Comparison of ENCODE assay signal across 16 cellular contexts in the genomic region with DNA sequence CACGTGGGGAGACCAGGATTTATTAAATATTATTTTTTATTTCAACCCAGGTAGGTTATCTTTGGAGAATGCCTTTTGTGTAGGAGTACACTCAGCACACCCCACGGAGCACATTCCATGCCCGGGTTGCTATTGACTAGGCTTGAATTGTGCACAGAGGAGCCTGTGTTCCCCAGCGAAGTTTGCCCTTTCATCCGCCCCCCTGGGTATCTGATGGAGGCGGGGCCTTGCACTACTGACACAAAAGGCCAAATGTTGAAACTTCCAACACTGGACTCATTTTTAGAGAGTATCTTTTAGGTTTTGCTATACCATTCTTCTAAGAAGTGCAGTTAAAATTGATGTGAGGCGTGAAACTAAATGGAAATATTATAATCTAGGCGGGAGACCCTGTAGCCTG. TPM values are rescaled to one million over a fixed set of nuclear protein-coding genes. Genes with fewer than 3 reads are reported as not detected.
DNase-seq lines count a peak whose midpoint lies in the region; ATAC-seq and TF ChIP-seq lines count a peak whose summit lies in the region.
"Had no signal": no experiment of that assay in that cellular context is flagged by ENCODE, and none has a peak within 500 bp of the region (broad histone marks: within the 10 kb centered on the region; RNA-seq: fewer than 3 reads in every experiment).

No MANE protein-coding gene starts in this region.

- peaks cover 18% of the 10 kb centered on the region for H3K4me1 ChIP-seq in HUES64 (ENCODE audit: insufficient read depth, low read length)
- peaks cover 0 to 11% (median 9%) of the 10 kb centered on the region in 4 donors for H3K4me1 ChIP-seq in esophagus muscularis mucosa
- H3K4me1 ChIP-seq in right lobe of liver, result peaks cover 0 to 69% (median 21%) of the 10 kb centered on the region in 4 donors
- H3K4me1 ChIP-seq in osteoblast (ENCODE audit: insufficient read depth, low read length), result no peaks in the 10 kb centered on the region
- H3K4me1 ChIP-seq: foreskin keratinocyte had no signal

- H3K9me3 ChIP-seq in HUES64 (ENCODE audit: insufficient read depth, low read depth, low read length) (no peaks in the 10 kb centered on the region), esophagus muscularis mucosa (no peaks in the 10 kb centered on the region), right lobe of liver (no peaks in the 10 kb centered on the region), osteoblast (ENCODE audit: low read depth, low read length) (no peaks in the 10 kb centered on the region)
- H3K9me3 ChIP-seq: uterus had no signal

- H3K4me3 ChIP-seq in HUES64 (ENCODE audit: low read length) (no peak overlapping the region), esophagus muscularis mucosa (no peak overlapping the region), right lobe of liver (no peak overlapping the region), osteoblast (ENCODE audit: insufficient read depth, low read length) (no peak overlapping the region)
- H3K4me3 ChIP-seq: uterus had no signal

- no peak overlapping the region for H3K4me2 ChIP-seq in osteoblast (ENCODE audit: insufficient read depth, low read length)

- intact Hi-C loops in esophagus muscularis mucosa (cut with DNase I), result no loop called here
- intact Hi-C loops in right lobe of liver (cut with DNase I), result no loop called here
- intact Hi-C loops in sciatic nerve (cut with DNase I), result no loop called here

- no peak for TF ChIP-seq EP300 in esophagus muscularis mucosa (IDR thresholded peaks at IDR 0.05)

- H3K27ac ChIP-seq in HUES64 (ENCODE audit: low read depth, low read length) (0 out of 2 replicates have a peak overlapping the region, but pooled peaks have one; percentile 44), esophagus muscularis mucosa (replicated peaks in 1 of 4) (peak overlapping the region in 3 of 4 donors; percentile 38 to 64 (median 41)), right lobe of liver (peak overlapping the region in 2 of 3 donors; percentile 78 to 93), osteoblast (ENCODE audit: low read depth, low read length) (no peak overlapping the region)
- H3K27ac ChIP-seq: foreskin keratinocyte, uterus had no signal

- no peaks in the 10 kb centered on the region for H3K27me3 ChIP-seq in HUES64 (ENCODE audit: insufficient read depth, low read length)
- no peaks in the 10 kb centered on the region for H3K27me3 ChIP-seq in esophagus muscularis mucosa
- no peaks in the 10 kb centered on the region for H3K27me3 ChIP-seq in right lobe of liver
- H3K27me3 ChIP-seq in osteoblast (ENCODE audit: insufficient read depth, low read length), result no peaks in the 10 kb centered on the region
- H3K27me3 ChIP-seq: foreskin keratinocyte, uterus had no signal

- DNase-seq in esophagus muscularis mucosa (ENCODE audit: extremely low spot score) (no peak), right lobe of liver (peak; percentile 66 to 91 (median 89)), sciatic nerve (ENCODE audit: low spot score) (peak; percentile 76), osteoblast (ENCODE audit: insufficient read length, low spot score, missing footprints) (no peak), DMS79 (lab: John Stamatoyannopoulos, UW) (no peak), GM19240 (ENCODE audit: insufficient read length, low spot score) (no peak)
- DNase-seq: activated CD4-positive, CD25-positive, alpha-beta regulatory T cell; activated CD8-positive, alpha-beta memory T cell treated with anti-CD3 and anti-CD28 coated beads, Interleukin-2, amount 50 U/mL, for 4 hours; activated naive CD4-positive, alpha-beta T cell treated with anti-CD3 and anti-CD28 coated beads, Interleukin-2, amount 50 U/mL, for 16 hours; DMS 273 treated with DMSO at 0.1 percent for 48 hours; foreskin keratinocyte; stimulated activated CD4-positive, alpha-beta T cell treated with anti-CD3 and anti-CD28 coated beads, Interleukin-4, amount 100 ng/mL, for 1 hour; T-helper 1 cell; uterus had no signal

- no peak overlapping the region for H3K9ac ChIP-seq in HUES64 (ENCODE audit: low read depth, low read length)

- H2AFZ ChIP-seq in osteoblast (ENCODE audit: low read length), result no peak overlapping the region

- ATAC-seq in right lobe of liver (peak; percentile 72 to 90 (median 79)), sciatic nerve (peak; percentile 91), GM21367 (IDR thresholded peaks at IDR 0.05; ENCODE audit: unreplicated experiment) (no peak)
- ATAC-seq: foreskin keratinocyte had no signal

- H3K36me3 ChIP-seq in HUES64 (ENCODE audit: insufficient read depth, low read length) (no peaks in the 10 kb centered on the region), esophagus muscularis mucosa (no peaks in the 10 kb centered on the region), right lobe of liver (no peaks in the 10 kb centered on the region), osteoblast (ENCODE audit: insufficient read depth, low read length) (peaks cover 5% of the 10 kb centered on the region)
- H3K36me3 ChIP-seq: uterus had no signal

- H3K79me2 ChIP-seq in osteoblast (ENCODE audit: insufficient read depth, low read length), result no peaks in the 10 kb centered on the region

- TF ChIP-seq CTCF in esophagus muscularis mucosa (IDR thresholded peaks at IDR 0.05) (no peak), right lobe of liver (IDR thresholded peaks at IDR 0.05) (no peak), osteoblast (IDR thresholded peaks at IDR 0.05; ENCODE audit: extremely low read depth, low read depth, low read length) (no peak)

- WGBS in HUES64, result 78% methylated on average over 7 of the region's 8 CpGs
- 78% methylated on average over 8 of the region's 8 CpGs for WGBS in esophagus muscularis mucosa
- 37% methylated on average over 7 of the region's 8 CpGs for WGBS in right lobe of liver (ENCODE audit: insufficient coverage, low coverage, low lambda C conversion rate, missing lambda C conversion rate)

- H4K20me1 ChIP-seq in osteoblast (ENCODE audit: insufficient read depth, low read length), result no peaks in the 10 kb centered on the region

- TF ChIP-seq POLR2A in esophagus muscularis mucosa (IDR thresholded peaks at IDR 0.05; ENCODE audit: low read depth) (no peak), right lobe of liver (IDR thresholded peaks at IDR 0.05) (no peak)

RNA-seq across cellular contexts. Expression of a gene that starts 39.3 kb away (rescaled TPM):
- 74.7 TPM for polyA plus RNA-seq in HUES64 (2013, experiment 1 of 2)
- polyA plus RNA-seq in HUES64 (2013, experiment 2 of 2), result 68.5 TPM
- total RNA-seq in esophagus muscularis mucosa (10 to 100 TPM; 24.6 to 60.6 (median 33.9) TPM), right lobe of liver (10 to 100 TPM; 23.7 to 56.1 (median 42.3) TPM), sciatic nerve (113 TPM), osteoblast (83.7 and 84.3 TPM in 2 replicates)

Comparison
In these comparisons a context has a peak if more than half of its experiments do, and no peak if none do; other contexts are left out.
1. DNase-seq: peak in right lobe of liver (3 of 3) and sciatic nerve (single experiment); none in esophagus muscularis mucosa (single experiment), osteoblast (single experiment), DMS79 (single experiment) and GM19240 (single experiment).